In genomic region chr14:30283822-30284446, GRCh38 we compare ENCODE assay signal across 9 cellular contexts.
DNase-seq lines count a peak whose midpoint lies in the region; TF ChIP-seq lines count a peak whose summit lies in the region.
"Had no signal": no experiment of that assay in that cellular context is flagged by ENCODE, and none has a peak within 500 bp of the region (broad histone marks: within the 10 kb centered on the region; RNA-seq: fewer than 3 reads in every experiment).

No MANE protein-coding gene starts in this region.

- no peaks in the 10 kb centered on the region for H3K9me3 ChIP-seq in sigmoid colon

- H3K27me3 ChIP-seq in sigmoid colon: no peaks in the 10 kb centered on the region

- no peak for TF ChIP-seq POLR2A in sigmoid colon (IDR thresholded peaks at IDR 0.05)

- no peaks in the 10 kb centered on the region for H3K4me1 Mint-ChIP-seq in brain
- H3K4me1 Mint-ChIP-seq: memory B cell had no signal

- 52 to 54% methylated on average over 2 of the region's 2 CpGs for WGBS in sigmoid colon, 2 donors

- no peaks in the 10 kb centered on the region for H3K36me3 Mint-ChIP-seq in brain
- H3K36me3 Mint-ChIP-seq: memory B cell had no signal

- no peaks in the 10 kb centered on the region for H3K4me1 ChIP-seq in sigmoid colon

- H3K4me3 ChIP-seq in GM12865 (ENCODE audit: low read depth, low read length): no peak overlapping the region
- no peak overlapping the region for H3K4me3 ChIP-seq in sigmoid colon

- H3K27me3 Mint-ChIP-seq in brain: no peaks in the 10 kb centered on the region
- H3K27me3 Mint-ChIP-seq: memory B cell had no signal

- no peaks in the 10 kb centered on the region for H3K36me3 ChIP-seq in sigmoid colon

- H3K9me3 Mint-ChIP-seq in brain: peaks cover 0 to 19% (median 7%) of the 10 kb centered on the region in 5 experiments

- intact Hi-C loops in sigmoid colon (cut with DNase I): no loop called here

- H3K27ac Mint-ChIP-seq in brain: peak overlapping the region in 2 of 5 experiments; percentile 67 to 68
- H3K27ac Mint-ChIP-seq: memory B cell had no signal

- no peak overlapping the region for H3K27ac ChIP-seq in sigmoid colon

- DNase-seq in AG08396 (ENCODE audit: low spot score) (peak; percentile 38), GM12865 (ENCODE audit: low read depth) (peak; percentile 31), M059J (ENCODE audit: low read depth) (peak; percentile 63), midbrain (lab: John Stamatoyannopoulos, UW) (peak; percentile 10), sigmoid colon (no peak), NCI-H1092 (lab: John Stamatoyannopoulos, UW) (no peak)
- no peak for DNase-seq in activated naive CD4-positive, alpha-beta T cell (lab: John Stamatoyannopoulos, UW)

- no peak for TF ChIP-seq EP300 in sigmoid colon (IDR thresholded peaks at IDR 0.05)

- no peak overlapping the region for H3K4me3 Mint-ChIP-seq in brain
- H3K4me3 Mint-ChIP-seq: memory B cell had no signal

- TF ChIP-seq CTCF in GM12865 (IDR thresholded peaks at IDR 0.05; ENCODE audit: insufficient read depth, low read depth, low read length, missing control alignments) (peak; percentile 51), brain (conservative IDR thresholded peaks at IDR 0.05) (peak; percentile 10 to 73), sigmoid colon (IDR thresholded peaks at IDR 0.05) (peak in 1 of 4 experiments; percentile 27)

Comparison
In these comparisons a context has a peak if more than half of its experiments do, and no peak if none do; other contexts are left out.
1. DNase-seq: peak in AG08396 (single experiment), GM12865 (single experiment), M059J (single experiment) and midbrain (single experiment); none in sigmoid colon (single experiment), activated naive CD4-positive, alpha-beta T cell (0 of 4) and NCI-H1092 (single experiment).